Comparison of ENCODE assay signal across 1 cellular context in the genomic region with DNA sequence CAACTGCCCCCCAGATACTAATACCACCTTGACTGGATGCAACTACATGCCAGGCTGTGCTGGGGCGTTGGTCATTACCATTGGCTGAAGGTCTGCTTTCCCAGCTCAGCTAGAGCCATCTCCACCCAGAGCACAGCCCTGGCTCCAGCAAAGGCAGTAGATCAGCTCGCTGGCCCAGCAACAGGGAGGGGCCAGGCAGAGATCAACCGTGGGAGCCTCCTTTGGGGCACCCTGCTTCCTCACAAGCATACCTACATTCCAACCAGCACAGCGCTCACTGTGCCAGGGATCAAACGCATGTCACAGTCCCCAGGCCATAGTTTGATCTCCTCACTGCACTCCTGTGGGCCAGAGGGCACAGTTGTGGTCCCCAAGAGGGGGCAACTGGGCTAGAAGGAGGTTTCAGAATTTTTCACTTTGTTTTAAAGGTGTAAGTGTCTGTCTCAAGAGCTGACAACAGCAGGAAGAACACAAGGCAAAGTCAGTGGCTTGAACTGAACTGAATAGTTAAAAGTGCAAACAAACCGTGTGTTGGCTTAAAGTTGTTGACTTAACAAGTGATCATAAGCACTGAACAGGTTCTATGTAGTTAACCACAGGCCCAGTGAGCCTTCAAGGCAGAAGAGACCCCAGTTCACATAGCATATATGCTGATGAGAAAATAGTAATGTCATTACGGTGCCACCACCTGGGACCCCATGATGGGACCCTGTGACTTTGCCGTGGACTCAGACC.
TF ChIP-seq lines count a peak whose summit lies in the region.

No MANE protein-coding gene starts in this region.

TF ChIP-seq in liver, 16 proteins besides CTCF, POLR2A, EP300 and RAD21 (continued from another document):
- TF ChIP-seq, protein P1, sequence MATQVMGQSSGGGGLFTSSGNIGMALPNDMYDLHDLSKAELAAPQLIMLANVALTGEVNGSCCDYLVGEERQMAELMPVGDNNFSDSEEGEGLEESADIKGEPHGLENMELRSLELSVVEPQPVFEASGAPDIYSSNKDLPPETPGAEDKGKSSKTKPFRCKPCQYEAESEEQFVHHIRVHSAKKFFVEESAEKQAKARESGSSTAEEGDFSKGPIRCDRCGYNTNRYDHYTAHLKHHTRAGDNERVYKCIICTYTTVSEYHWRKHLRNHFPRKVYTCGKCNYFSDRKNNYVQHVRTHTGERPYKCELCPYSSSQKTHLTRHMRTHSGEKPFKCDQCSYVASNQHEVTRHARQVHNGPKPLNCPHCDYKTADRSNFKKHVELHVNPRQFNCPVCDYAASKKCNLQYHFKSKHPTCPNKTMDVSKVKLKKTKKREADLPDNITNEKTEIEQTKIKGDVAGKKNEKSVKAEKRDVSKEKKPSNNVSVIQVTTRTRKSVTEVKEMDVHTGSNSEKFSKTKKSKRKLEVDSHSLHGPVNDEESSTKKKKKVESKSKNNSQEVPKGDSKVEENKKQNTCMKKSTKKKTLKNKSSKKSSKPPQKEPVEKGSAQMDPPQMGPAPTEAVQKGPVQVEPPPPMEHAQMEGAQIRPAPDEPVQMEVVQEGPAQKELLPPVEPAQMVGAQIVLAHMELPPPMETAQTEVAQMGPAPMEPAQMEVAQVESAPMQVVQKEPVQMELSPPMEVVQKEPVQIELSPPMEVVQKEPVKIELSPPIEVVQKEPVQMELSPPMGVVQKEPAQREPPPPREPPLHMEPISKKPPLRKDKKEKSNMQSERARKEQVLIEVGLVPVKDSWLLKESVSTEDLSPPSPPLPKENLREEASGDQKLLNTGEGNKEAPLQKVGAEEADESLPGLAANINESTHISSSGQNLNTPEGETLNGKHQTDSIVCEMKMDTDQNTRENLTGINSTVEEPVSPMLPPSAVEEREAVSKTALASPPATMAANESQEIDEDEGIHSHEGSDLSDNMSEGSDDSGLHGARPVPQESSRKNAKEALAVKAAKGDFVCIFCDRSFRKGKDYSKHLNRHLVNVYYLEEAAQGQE (IDR thresholded peaks at IDR 0.05) = no peak
- TF ChIP-seq YY1 (IDR thresholded peaks at IDR 0.05) (no peak), EGR1 (IDR thresholded peaks at IDR 0.05; ENCODE audit: low read depth in 2 of 2) (no peak), TAF1 (conservative IDR thresholded peaks at IDR 0.05) (no peak), HNF4G (IDR thresholded peaks at IDR 0.05) (no peak), SP1 (IDR thresholded peaks at IDR 0.05) (peak; percentile 80), FOXA2 (IDR thresholded peaks at IDR 0.05) (peak; percentile 95), RXRA (IDR thresholded peaks at IDR 0.05) (peak in 1 of 2 donors; percentile 55)
- TF ChIP-seq, protein P2, sequence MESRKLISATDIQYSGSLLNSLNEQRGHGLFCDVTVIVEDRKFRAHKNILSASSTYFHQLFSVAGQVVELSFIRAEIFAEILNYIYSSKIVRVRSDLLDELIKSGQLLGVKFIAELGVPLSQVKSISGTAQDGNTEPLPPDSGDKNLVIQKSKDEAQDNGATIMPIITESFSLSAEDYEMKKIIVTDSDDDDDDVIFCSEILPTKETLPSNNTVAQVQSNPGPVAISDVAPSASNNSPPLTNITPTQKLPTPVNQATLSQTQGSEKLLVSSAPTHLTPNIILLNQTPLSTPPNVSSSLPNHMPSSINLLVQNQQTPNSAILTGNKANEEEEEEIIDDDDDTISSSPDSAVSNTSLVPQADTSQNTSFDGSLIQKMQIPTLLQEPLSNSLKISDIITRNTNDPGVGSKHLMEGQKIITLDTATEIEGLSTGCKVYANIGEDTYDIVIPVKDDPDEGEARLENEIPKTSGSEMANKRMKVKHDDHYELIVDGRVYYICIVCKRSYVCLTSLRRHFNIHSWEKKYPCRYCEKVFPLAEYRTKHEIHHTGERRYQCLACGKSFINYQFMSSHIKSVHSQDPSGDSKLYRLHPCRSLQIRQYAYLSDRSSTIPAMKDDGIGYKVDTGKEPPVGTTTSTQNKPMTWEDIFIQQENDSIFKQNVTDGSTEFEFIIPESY (IDR thresholded peaks at IDR 0.05) = no peak
